In the genomic region with DNA sequence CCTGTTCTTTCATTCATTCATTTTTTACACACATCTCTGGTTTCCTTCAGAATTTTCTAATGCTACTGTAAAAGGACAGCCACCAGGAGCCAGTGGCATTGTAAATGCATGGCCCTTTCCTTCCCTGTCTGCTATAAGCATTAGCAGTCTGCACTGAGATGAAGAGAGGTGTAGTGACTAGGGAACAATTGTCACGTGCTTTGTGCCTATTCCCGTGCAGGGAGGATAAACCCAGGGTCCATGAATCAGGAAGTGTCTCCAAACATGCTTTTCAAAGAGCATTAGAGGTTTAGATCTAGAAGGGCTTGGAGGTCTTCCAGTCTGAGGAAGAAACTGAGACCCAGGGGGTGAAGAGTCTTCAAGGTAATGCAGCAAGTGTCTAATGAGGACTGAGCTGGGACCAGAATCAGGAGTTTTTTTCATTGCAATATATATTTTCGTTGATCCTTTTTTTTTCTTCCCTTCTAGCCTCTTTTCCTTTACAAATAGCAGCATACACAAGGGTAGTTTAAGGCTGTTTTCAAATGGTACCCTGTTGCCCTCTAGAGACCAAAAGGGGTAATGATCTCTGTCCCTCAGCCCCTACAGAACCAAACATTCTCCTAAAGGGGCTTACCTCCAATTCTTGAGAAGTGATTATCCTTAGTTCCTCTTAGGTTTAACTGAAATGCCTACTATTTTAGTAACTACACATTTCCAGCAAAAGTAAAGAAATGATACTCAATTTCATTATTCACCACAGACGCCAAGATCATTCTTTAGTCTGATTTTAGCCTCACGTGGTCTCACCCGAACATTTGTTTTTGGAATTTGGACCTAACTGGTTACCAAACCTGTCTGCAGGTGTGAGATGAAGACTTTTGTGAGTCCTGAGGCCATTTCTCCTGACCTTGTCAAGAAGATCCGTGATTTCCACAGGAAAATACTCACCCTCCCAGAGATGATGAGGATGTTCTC, we compare ENCODE assay signal across 8 cellular contexts. TPM values are rescaled to one million over a fixed set of nuclear protein-coding genes. Genes with fewer than 3 reads are reported as not detected.
DNase-seq lines count a peak whose midpoint lies in the region; ATAC-seq, FAIRE-seq and TF ChIP-seq lines count a peak whose summit lies in the region.

No MANE protein-coding gene starts in this region.

- TF ChIP-seq CTCF in BE2C (IDR thresholded peaks at IDR 0.05; ENCODE audit: low read depth, low read length) = peak; percentile 85
- peak; percentile 73 to 94 (median 82) for TF ChIP-seq CTCF in K562 (IDR thresholded peaks at IDR 0.05 in 2 of 3, conservative IDR thresholded peaks at IDR 0.05 in 1 of 3; ENCODE audit: insufficient read depth in 2 of 3, low read depth in 1 of 3, low read length in 3 of 3)
- peak; percentile 44 to 66 for TF ChIP-seq CTCF in suprapubic skin (IDR thresholded peaks at IDR 0.05)

- no peak overlapping the region for H3K27ac ChIP-seq in K562 (ENCODE audit: extremely low read depth, low read depth, low read length)
- no peak overlapping the region for H3K27ac ChIP-seq in suprapubic skin

- in situ Hi-C loops in K562 (cut with MboI) = loop anchor here (5.0 kb wide), 1 partner anchor 323 kb away; no protein-coding TSS in a partner anchor

- peak; percentile 82 to 92 for TF ChIP-seq RAD21 in K562 (CRISPR knock-in tag; conservative IDR thresholded peaks at IDR 0.05 in 1 of 2, IDR thresholded peaks at IDR 0.05 in 1 of 2)

- no peaks in the 10 kb centered on the region for H4K20me1 ChIP-seq in K562 (replicated peaks; ENCODE audit: control insufficient read depth, insufficient read depth, low read length)

- FAIRE-seq in GM12892 (lab: Jason Lieb, UNC) (peak; percentile 82), K562 (lab: Jason Lieb, UNC) (peak; percentile 91)

- H2AFZ ChIP-seq in K562 (ENCODE audit: low read depth, low read length) = no peak overlapping the region

- no peaks in the 10 kb centered on the region for H3K9me3 ChIP-seq in BE2C
- H3K9me3 ChIP-seq in K562 (replicated peaks; ENCODE audit: control insufficient read depth, insufficient read depth, low read depth, low read length) = no peaks in the 10 kb centered on the region
- H3K9me3 ChIP-seq in suprapubic skin = no peaks in the 10 kb centered on the region

- H3K4me3 ChIP-seq in BE2C (ENCODE audit: low read depth, low read length) (no peak overlapping the region), K562 (no peak overlapping the region), suprapubic skin (no peak overlapping the region)

- DNase-seq in BE2C = no peak
- DNase-seq in GM12892 (ENCODE audit: insufficient read length) = no peak
- peak; percentile 31 for DNase-seq in NCI-H460 (ENCODE audit: extremely low read depth, low read depth)
- DNase-seq in K562 (ENCODE audit: extremely low read depth in 1 of 4, low spot score in 3 of 4) = peak; percentile 59 to 73 (median 65)
- DNase-seq in iPS-NIHi7 (ENCODE audit: extremely low spot score) = peak; percentile 63
- DNase-seq in suprapubic skin (ENCODE audit: low spot score in 2 of 2) = no peak

- intact Hi-C loops in K562 (cut with micrococcal nuclease) = loop anchor here (1.0 to 2.0 kb wide), 3 partner anchors 39 to 321 kb away; no protein-coding TSS in a partner anchor

- H3K9ac ChIP-seq in K562 (ENCODE audit: insufficient read depth in 1 of 2, low read depth in 2 of 2, low read length in 2 of 2) = no peak overlapping the region

- H3K4me1 ChIP-seq in BE2C (no peaks in the 10 kb centered on the region), K562 (replicated peaks in 1 of 2; ENCODE audit: control insufficient read depth in 2 of 2, insufficient read depth in 2 of 2, low read length in 2 of 2) (peaks cover 0 to 8% of the 10 kb centered on the region in 2 experiments; a peak in 1 of 5 replicates), suprapubic skin (peaks cover 11% of the 10 kb centered on the region)

- H3K4me2 ChIP-seq in K562 (ENCODE audit: insufficient read depth, low read length) = no peak overlapping the region

- TF ChIP-seq POLR2A in GM12892 (IDR thresholded peaks at IDR 0.05; ENCODE audit: low read depth, low read length) (no peak), K562 (conservative IDR thresholded peaks at IDR 0.05) (no peak), suprapubic skin (IDR thresholded peaks at IDR 0.05) (no peak)

- H3K36me3 ChIP-seq in BE2C = no peaks in the 10 kb centered on the region
- H3K36me3 ChIP-seq in K562 (ENCODE audit: control insufficient read depth, insufficient read depth, low read length) = no peaks in the 10 kb centered on the region
- no peaks in the 10 kb centered on the region for H3K36me3 ChIP-seq in suprapubic skin

- peak; percentile 97 for ATAC-seq in K562
- ATAC-seq in GM18498 (IDR thresholded peaks at IDR 0.05; ENCODE audit: unreplicated experiment) = no peak
- ATAC-seq in GM21447 (IDR thresholded peaks at IDR 0.05; ENCODE audit: unreplicated experiment) = no peak

- POLR2A ChIA-PET in K562 (lab: Yijun Ruan, JAX) = interaction anchor here (0.6 kb wide), 1 partner anchor 17 kb away, joined by 3 read pairs; no protein-coding TSS in a partner anchor

- CTCF ChIA-PET in K562 (lab: Yijun Ruan, JAX; ENCODE audit: low intra/inter-chr PET ratio) = interaction anchor here (0.6 to 2.6 kb wide), 8 partner anchors 18 to 1372 kb away, joined by 3 to 14 read pairs (median 3); no protein-coding TSS in a partner anchor

- TF ChIP-seq EP300 in K562 (IDR thresholded peaks at IDR 0.05; ENCODE audit: low read length) = no peak
- no peak for TF ChIP-seq EP300 in suprapubic skin (IDR thresholded peaks at IDR 0.05)

- H3K79me2 ChIP-seq in K562 (ENCODE audit: control insufficient read depth, insufficient read depth, low read length) = no peaks in the 10 kb centered on the region

- H3K9me1 ChIP-seq in K562 (ENCODE audit: control insufficient read depth, insufficient read depth, low read length) = no peaks in the 10 kb centered on the region

- WGBS in K562 (ENCODE audit: insufficient coverage, low coverage, missing lambda C conversion rate) = 9% methylated on average over 7 of the region's 7 CpGs
- WGBS in suprapubic skin = 21% methylated on average over 7 of the region's 7 CpGs

- no TSS peak for BruUV-seq in K562 (replicated peaks; lab: Mats Ljungman, UMichigan)

- H3K27me3 ChIP-seq in BE2C = peaks cover 32% of the 10 kb centered on the region
- H3K27me3 ChIP-seq in K562 (ENCODE audit: control insufficient read depth in 2 of 2, insufficient read depth in 2 of 2, low read length in 2 of 2) = peaks cover 10 to 27% of the 10 kb centered on the region in 2 experiments
- H3K27me3 ChIP-seq in suprapubic skin = peaks cover 66% of the 10 kb centered on the region

RNA-seq across cellular contexts. Expression of a gene that starts 6.6 kb away (rescaled TPM):
- polyA plus RNA-seq in BE2C (2012; ENCODE audit: insufficient read depth, insufficient read length, low read depth) = not detected
- polyA plus RNA-seq in GM12892 (2012; ENCODE audit: missing spikeins) = not detected
- total RNA-seq in NCI-H460 (2014; rRNA removed; shearing (Covaris generic)) = 0.12 TPM in 1 of 2 replicates, not detected in the other
- polyA plus RNA-seq in NCI-H460 (2014; cell fraction: nucleus; rRNA removed) = not detected in 2 replicates
- 0.30 TPM in 1 of 2 replicates, not detected in the other for total RNA-seq in K562 (2011; cell fraction: chromatin; rRNA removed; ENCODE audit: low replicate concordance)
- total RNA-seq in K562 (2011; cell fraction: nucleolus; rRNA removed) = not detected in 2 replicates
- not detected in 2 replicates for total RNA-seq in K562 (2011; cell fraction: nucleoplasm; rRNA removed)
- total RNA-seq in K562 (2014; rRNA removed) (2.3 and 2.6 TPM in 2 replicates), K562 (2014; rRNA removed; fragmentation: Illumina TruSeq; extraction: Trizol) (0.80 and 0.91 TPM in 2 replicates), K562 (2015; rRNA removed; fragmentation: Illumina TruSeq; extraction: Trizol) (0.34 and 0.83 TPM in 2 replicates), K562 (2021) (1.2 TPM in 2 replicates), suprapubic skin (1 to 10 TPM in 2 of 4 donors, under 1 TPM in 2; 0.19 to 1.6 (median 0.73) TPM)
- polyA plus RNA-seq in K562 (2011; rRNA removed) (0.21 and 0.65 TPM in 2 replicates), K562 (2014; fragmentation: Illumina TruSeq; extraction: Trizol) (0.70 and 1.2 TPM in 2 replicates), K562 (2014; fragmentation: Nextera tagmentation; extraction: Ambion mirVana) (under 1 TPM; 0.06 to 0.15 TPM), K562 (2014; rRNA removed) (2.2 and 2.9 TPM in 2 replicates)
- 0.09 and 0.13 TPM in 2 replicates for polyA plus RNA-seq in K562 (2011; cell fraction: cytosol; rRNA removed)
- 0.98 and 1.8 TPM in 2 replicates for polyA plus RNA-seq in K562 (2011; cell fraction: nucleus; rRNA removed)
- polyA plus RNA-seq in K562 (2012) = 0.99 and 1.2 TPM in 2 replicates
- polyA minus RNA-seq in K562 (2011; rRNA and poly(A)+ RNA removed) = 0.14 and 0.42 TPM in 2 replicates
- polyA minus RNA-seq in K562 (2011; cell fraction: cytosol; rRNA and poly(A)+ RNA removed) = 1.6 TPM in 1 of 2 replicates, not detected in the other
- polyA minus RNA-seq in K562 (2011; cell fraction: nucleus; rRNA and poly(A)+ RNA removed) = 0.54 and 0.89 TPM in 2 replicates

RNA-seq across cellular contexts. Expression of a gene that starts 8.9 kb away (rescaled TPM):
- polyA plus RNA-seq in BE2C (2012; ENCODE audit: insufficient read depth, insufficient read length, low read depth) = not detected
- not detected for polyA plus RNA-seq in GM12892 (2012; ENCODE audit: missing spikeins)
- not detected in 2 replicates for total RNA-seq in NCI-H460 (2014; rRNA removed; shearing (Covaris generic))
- polyA plus RNA-seq in NCI-H460 (2014; cell fraction: nucleus; rRNA removed) = not detected in 2 replicates
- total RNA-seq in K562 (2011; cell fraction: chromatin; rRNA removed; ENCODE audit: low replicate concordance) = 0.07 TPM in 1 of 2 replicates, not detected in the other
- total RNA-seq in K562 (2011; cell fraction: nucleolus; rRNA removed) = not detected in 2 replicates
- 0.15 TPM in 1 of 2 replicates, not detected in the other for total RNA-seq in K562 (2011; cell fraction: nucleoplasm; rRNA removed)
- total RNA-seq in K562 (2014; rRNA removed) (0.36 and 0.61 TPM in 2 replicates), K562 (2014; rRNA removed; fragmentation: Illumina TruSeq; extraction: Trizol) (0.65 and 0.73 TPM in 2 replicates), K562 (2015; rRNA removed; fragmentation: Illumina TruSeq; extraction: Trizol) (0.36 and 0.38 TPM in 2 replicates), K562 (2021) (0.58 and 0.86 TPM in 2 replicates), suprapubic skin (1 to 10 TPM in 2 of 4 donors, under 1 TPM in 2; 0.76 to 1.6 (median 1.1) TPM)
- polyA plus RNA-seq in K562 (2011; rRNA removed) (0.26 and 0.31 TPM in 2 replicates), K562 (2014; fragmentation: Illumina TruSeq; extraction: Trizol) (0.74 and 0.83 TPM in 2 replicates), K562 (2014; fragmentation: Nextera tagmentation; extraction: Ambion mirVana) (under 1 TPM; 0.15 to 0.36 TPM), K562 (2014; rRNA removed) (0.90 and 1.00 TPM in 2 replicates)
- polyA plus RNA-seq in K562 (2011; cell fraction: cytosol; rRNA removed) = 0.09 and 0.19 TPM in 2 replicates
- 0.40 and 0.62 TPM in 2 replicates for polyA plus RNA-seq in K562 (2011; cell fraction: nucleus; rRNA removed)
- polyA plus RNA-seq in K562 (2012) = 0.55 and 0.68 TPM in 2 replicates
- 0.09 and 0.14 TPM in 2 replicates for polyA minus RNA-seq in K562 (2011; rRNA and poly(A)+ RNA removed)
- polyA minus RNA-seq in K562 (2011; cell fraction: cytosol; rRNA and poly(A)+ RNA removed) = not detected in 2 replicates
- polyA minus RNA-seq in K562 (2011; cell fraction: nucleus; rRNA and poly(A)+ RNA removed) = 0.11 TPM in 1 of 2 replicates, not detected in the other

RNA-seq across cellular contexts. Expression of a gene that starts 34.0 kb away (rescaled TPM):
- not detected for polyA plus RNA-seq in BE2C (2012; ENCODE audit: insufficient read depth, insufficient read length, low read depth)
- not detected for polyA plus RNA-seq in GM12892 (2012; ENCODE audit: missing spikeins)
- total RNA-seq in NCI-H460 (2014; rRNA removed; shearing (Covaris generic)) = not detected in 2 replicates
- not detected in 2 replicates for polyA plus RNA-seq in NCI-H460 (2014; cell fraction: nucleus; rRNA removed)
- not detected in 2 replicates for total RNA-seq in K562 (2011; cell fraction: chromatin; rRNA removed; ENCODE audit: low replicate concordance)
- total RNA-seq in K562 (2011; cell fraction: nucleolus; rRNA removed) = not detected in 2 replicates
- total RNA-seq in K562 (2011; cell fraction: nucleoplasm; rRNA removed) = not detected in 2 replicates
- total RNA-seq in K562 (2014; rRNA removed) (not detected in 2 replicates), K562 (2014; rRNA removed; fragmentation: Illumina TruSeq; extraction: Trizol) (not detected in 2 replicates), K562 (2015; rRNA removed; fragmentation: Illumina TruSeq; extraction: Trizol) (not detected in 2 replicates), K562 (2021) (not detected in 2 replicates), suprapubic skin (not detected)
- polyA plus RNA-seq in K562 (2011; rRNA removed) (not detected in 2 replicates), K562 (2014; fragmentation: Illumina TruSeq; extraction: Trizol) (not detected in 2 replicates), K562 (2014; fragmentation: Nextera tagmentation; extraction: Ambion mirVana) (under 1 TPM in 1 of 2 experiments, not detected in 1; 0.04 TPM), K562 (2014; rRNA removed) (0.08 TPM in 1 of 2 replicates, not detected in the other)
- polyA plus RNA-seq in K562 (2011; cell fraction: cytosol; rRNA removed) = not detected in 2 replicates
- 0.10 TPM in 1 of 2 replicates, not detected in the other for polyA plus RNA-seq in K562 (2011; cell fraction: nucleus; rRNA removed)
- polyA plus RNA-seq in K562 (2012) = 0.10 TPM in 1 of 2 replicates, not detected in the other
- polyA minus RNA-seq in K562 (2011; rRNA and poly(A)+ RNA removed) = not detected in 2 replicates
- not detected in 2 replicates for polyA minus RNA-seq in K562 (2011; cell fraction: cytosol; rRNA and poly(A)+ RNA removed)
- polyA minus RNA-seq in K562 (2011; cell fraction: nucleus; rRNA and poly(A)+ RNA removed) = not detected in 2 replicates

RNA-seq across cellular contexts. Expression of a gene that starts 43.3 kb away (rescaled TPM):
- 26.3 TPM for polyA plus RNA-seq in BE2C (2012; ENCODE audit: insufficient read depth, insufficient read length, low read depth)
- 22.7 TPM for polyA plus RNA-seq in GM12892 (2012; ENCODE audit: missing spikeins)
- 14.2 and 17.4 TPM in 2 replicates for total RNA-seq in NCI-H460 (2014; rRNA removed; shearing (Covaris generic))
- polyA plus RNA-seq in NCI-H460 (2014; cell fraction: nucleus; rRNA removed) = 19.6 and 21.4 TPM in 2 replicates
- 2.1 and 2.6 TPM in 2 replicates for total RNA-seq in K562 (2011; cell fraction: chromatin; rRNA removed; ENCODE audit: low replicate concordance)
- total RNA-seq in K562 (2011; cell fraction: nucleolus; rRNA removed) = 1.1 and 1.2 TPM in 2 replicates
- 2.0 and 3.1 TPM in 2 replicates for total RNA-seq in K562 (2011; cell fraction: nucleoplasm; rRNA removed)
- total RNA-seq in K562 (2014; rRNA removed) (2.8 and 5.3 TPM in 2 replicates), K562 (2014; rRNA removed; fragmentation: Illumina TruSeq; extraction: Trizol) (2.2 TPM in 2 replicates), K562 (2015; rRNA removed; fragmentation: Illumina TruSeq; extraction: Trizol) (3.7 and 4.3 TPM in 2 replicates), K562 (2021) (5.0 and 5.3 TPM in 2 replicates), suprapubic skin (10 to 100 TPM; 61.3 to 79.0 (median 72.5) TPM)
- polyA plus RNA-seq in K562 (2011; rRNA removed) (1.4 and 2.0 TPM in 2 replicates), K562 (2014; fragmentation: Illumina TruSeq; extraction: Trizol) (5.0 and 5.1 TPM in 2 replicates), K562 (2014; fragmentation: Nextera tagmentation; extraction: Ambion mirVana) (1 to 10 TPM in 1 of 2 experiments, under 1 TPM in 1; 0.80 to 1.1 TPM), K562 (2014; rRNA removed) (2.6 and 3.7 TPM in 2 replicates)
- polyA plus RNA-seq in K562 (2011; cell fraction: cytosol; rRNA removed) = 1.1 and 1.2 TPM in 2 replicates
- 1.9 and 2.2 TPM in 2 replicates for polyA plus RNA-seq in K562 (2011; cell fraction: nucleus; rRNA removed)
- 3.4 and 3.5 TPM in 2 replicates for polyA plus RNA-seq in K562 (2012)
- polyA minus RNA-seq in K562 (2011; rRNA and poly(A)+ RNA removed) = 1.2 and 1.3 TPM in 2 replicates
- 1.4 and 1.6 TPM in 2 replicates for polyA minus RNA-seq in K562 (2011; cell fraction: cytosol; rRNA and poly(A)+ RNA removed)
- polyA minus RNA-seq in K562 (2011; cell fraction: nucleus; rRNA and poly(A)+ RNA removed) = 0.67 and 0.94 TPM in 2 replicates

RNA-seq across cellular contexts. Expression of a gene that starts 57.0 kb away (rescaled TPM):
- not detected for polyA plus RNA-seq in BE2C (2012; ENCODE audit: insufficient read depth, insufficient read length, low read depth)
- not detected for polyA plus RNA-seq in GM12892 (2012; ENCODE audit: missing spikeins)
- not detected in 2 replicates for total RNA-seq in NCI-H460 (2014; rRNA removed; shearing (Covaris generic))
- not detected in 2 replicates for polyA plus RNA-seq in NCI-H460 (2014; cell fraction: nucleus; rRNA removed)
- total RNA-seq in K562 (2011; cell fraction: chromatin; rRNA removed; ENCODE audit: low replicate concordance) = not detected in 2 replicates
- not detected in 2 replicates for total RNA-seq in K562 (2011; cell fraction: nucleolus; rRNA removed)
- not detected in 2 replicates for total RNA-seq in K562 (2011; cell fraction: nucleoplasm; rRNA removed)
- total RNA-seq in K562 (2014; rRNA removed) (not detected in 2 replicates), K562 (2014; rRNA removed; fragmentation: Illumina TruSeq; extraction: Trizol) (not detected in 2 replicates), K562 (2015; rRNA removed; fragmentation: Illumina TruSeq; extraction: Trizol) (not detected in 2 replicates), K562 (2021) (not detected in 2 replicates), suprapubic skin (under 1 TPM in 1 of 4 donors, not detected in 3; 0.57 TPM)
- polyA plus RNA-seq in K562 (2011; rRNA removed) (not detected in 2 replicates), K562 (2014; fragmentation: Illumina TruSeq; extraction: Trizol) (not detected in 2 replicates), K562 (2014; fragmentation: Nextera tagmentation; extraction: Ambion mirVana) (not detected), K562 (2014; rRNA removed) (not detected in 2 replicates)
- polyA plus RNA-seq in K562 (2011; cell fraction: cytosol; rRNA removed) = not detected in 2 replicates
- not detected in 2 replicates for polyA plus RNA-seq in K562 (2011; cell fraction: nucleus; rRNA removed)
- polyA plus RNA-seq in K562 (2012) = not detected in 2 replicates
- not detected in 2 replicates for polyA minus RNA-seq in K562 (2011; rRNA and poly(A)+ RNA removed)
- not detected in 2 replicates for polyA minus RNA-seq in K562 (2011; cell fraction: cytosol; rRNA and poly(A)+ RNA removed)
- not detected in 2 replicates for polyA minus RNA-seq in K562 (2011; cell fraction: nucleus; rRNA and poly(A)+ RNA removed)

Comparison
In these comparisons a context has a peak if more than half of its experiments do, and no peak if none do; other contexts are left out.
1. DNase-seq: peak in NCI-H460 (single experiment), K562 (4 of 4) and iPS-NIHi7 (single experiment); none in BE2C (single experiment), GM12892 (single experiment) and suprapubic skin (0 of 2).
2. Peak in every context shown above with its lines, with median percentiles within 50 percentile points of each other: CTCF ChIP-seq.